ENCODE assay signal across 1 cellular context in the genomic region with DNA sequence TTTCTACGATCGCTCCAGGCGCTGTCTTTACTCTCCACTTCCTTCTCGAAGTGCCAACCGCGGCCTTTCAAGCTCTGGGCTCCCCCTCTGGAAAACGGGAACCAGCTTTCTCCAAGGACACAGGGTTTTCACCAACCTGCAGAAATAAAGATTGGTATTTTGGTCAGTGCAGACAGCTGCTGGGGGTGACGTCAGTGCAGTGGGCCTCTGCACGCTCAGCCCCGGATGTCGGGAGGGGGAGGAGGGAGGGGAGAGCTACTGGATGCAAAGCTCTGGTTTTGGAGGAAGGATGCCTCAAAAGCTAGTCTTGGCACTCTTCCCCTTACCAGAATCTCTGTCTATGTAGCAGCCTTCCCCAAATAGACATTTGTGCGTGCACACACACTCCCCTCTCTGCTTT.
TF ChIP-seq lines count a peak whose summit lies in the region.

No MANE protein-coding gene starts in this region.

TF ChIP-seq in A549, 52 proteins besides CTCF, POLR2A, EP300 and RAD21 (continued from another document):
- TF ChIP-seq TP53 (CRISPR knock-in tag; IDR thresholded peaks at IDR 0.05) (no peak), ZSCAN20 (CRISPR knock-in tag; IDR thresholded peaks at IDR 0.05) (no peak)
